In the genomic region with DNA sequence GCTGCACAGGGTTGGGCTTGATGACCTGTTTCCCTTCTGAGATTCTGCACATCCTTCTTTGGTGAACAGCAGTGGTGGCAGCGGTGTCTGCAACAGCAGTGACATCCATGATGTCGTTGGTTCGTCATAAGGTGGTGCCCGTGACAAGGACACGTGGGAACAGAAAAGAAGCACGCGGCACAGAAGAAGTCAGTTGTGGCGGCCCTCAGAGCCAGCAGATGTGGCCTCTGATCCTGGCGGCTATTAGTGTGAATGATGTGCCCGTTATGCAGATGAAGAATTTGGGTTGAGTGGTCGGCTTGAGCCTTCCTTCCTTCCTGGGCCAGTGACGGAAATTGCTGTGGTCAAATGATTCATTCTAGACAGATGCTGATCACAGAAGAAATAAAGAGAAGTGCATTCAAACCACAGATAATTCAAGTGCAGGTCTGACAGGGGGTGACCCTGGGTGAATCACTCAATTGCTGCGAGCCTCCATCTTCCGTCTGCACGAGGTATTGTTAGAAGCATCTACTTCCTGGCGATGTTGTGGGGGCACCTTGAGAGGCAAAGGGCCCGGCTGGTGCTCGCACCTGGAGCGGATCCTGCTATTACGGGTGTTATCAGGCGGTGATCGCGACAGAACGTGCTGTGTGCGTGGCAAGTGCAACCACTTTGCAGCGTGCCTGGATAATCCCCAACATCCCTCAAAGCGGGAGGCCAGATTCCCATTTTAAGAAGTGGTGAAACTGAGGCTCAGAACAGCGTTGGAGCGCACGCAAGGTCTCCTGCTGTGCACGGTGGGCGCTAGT, we compare ENCODE assay signal across 8 cellular contexts.
DNase-seq lines count a peak whose midpoint lies in the region; ATAC-seq and TF ChIP-seq lines count a peak whose summit lies in the region.

No MANE protein-coding gene starts in this region.

- H3K4me3 Mint-ChIP-seq in mesothelial cell of epicardium: no peak overlapping the region

- POLR2A ChIA-PET in RWPE1 (lab: Yijun Ruan, JAX; ENCODE audit: low non-redundant PET): no interaction called here

- no peaks in the 10 kb centered on the region for H3K9me3 Mint-ChIP-seq in mesothelial cell of epicardium

- H3K4me3 ChIP-seq in lower lobe of right lung: no peak overlapping the region
- H3K4me3 ChIP-seq in testis: no peak overlapping the region
- no peak overlapping the region for H3K4me3 ChIP-seq in tibial artery

- no peaks in the 10 kb centered on the region for H3K9me3 ChIP-seq in lower lobe of right lung
- H3K9me3 ChIP-seq in testis: no peaks in the 10 kb centered on the region
- peaks cover 0 to 1% (median 0%) of the 10 kb centered on the region in 3 donors for H3K9me3 ChIP-seq in tibial artery

- H3K4me1 Mint-ChIP-seq in mesothelial cell of epicardium: peaks cover 25% of the 10 kb centered on the region

- no peaks in the 10 kb centered on the region for H3K36me3 Mint-ChIP-seq in mesothelial cell of epicardium

- CTCF ChIA-PET in RWPE1 (lab: Yijun Ruan, JAX): interaction anchor here (0.6 kb wide), 1 partner anchor 188 kb away, joined by 3 read pairs; no protein-coding TSS in a partner anchor

- peaks cover 2% of the 10 kb centered on the region for H3K27me3 Mint-ChIP-seq in mesothelial cell of epicardium (ENCODE audit: low read depth)

- WGBS in testis, 2 donors: 84 to 87% methylated on average over 31 to 32 of the region's 32 CpGs

- ATAC-seq in lower lobe of right lung (peak; percentile 46 to 63), GM19395 (IDR thresholded peaks at IDR 0.05; ENCODE audit: unreplicated experiment) (no peak)

- H3K36me3 ChIP-seq in lower lobe of right lung (no peaks in the 10 kb centered on the region), testis (ENCODE audit: low read depth, missing control alignments) (no peaks in the 10 kb centered on the region), tibial artery (no peaks in the 10 kb centered on the region)

- peaks cover 29% of the 10 kb centered on the region for H3K4me1 ChIP-seq in lower lobe of right lung
- H3K4me1 ChIP-seq in testis: peaks cover 53% of the 10 kb centered on the region
- peaks cover 0 to 4% (median 0%) of the 10 kb centered on the region in 4 donors for H3K4me1 ChIP-seq in tibial artery

- no peak overlapping the region for H3K27ac Mint-ChIP-seq in mesothelial cell of epicardium

- no peak for TF ChIP-seq POLR2A in testis (IDR thresholded peaks at IDR 0.05)

- no peak for TF ChIP-seq CTCF in RWPE1 (conservative IDR thresholded peaks at IDR 0.05; ENCODE audit: low read depth)
- TF ChIP-seq CTCF in lower lobe of right lung (IDR thresholded peaks at IDR 0.05): no peak
- no peak for TF ChIP-seq CTCF in testis (IDR thresholded peaks at IDR 0.05)
- TF ChIP-seq CTCF in tibial artery (IDR thresholded peaks at IDR 0.05): no peak
- no peak for TF ChIP-seq CTCF in mesothelial cell of epicardium (IDR thresholded peaks at IDR 0.05; ENCODE audit: unreplicated experiment)

- intact Hi-C loops in lower lobe of right lung (cut with DNase I) (no loop called here), testis (cut with DNase I; ENCODE audit: low total_unique reads) (no loop called here), tibial artery (cut with DNase I; ENCODE audit: low total_unique reads) (no loop called here)

- DNase-seq in COLO829 (ENCODE audit: low spot score): peak; percentile 68
- DNase-seq in RWPE1 (ENCODE audit: low spot score): peak; percentile 88
- DNase-seq in activated effector memory CD4-positive, alpha-beta T cell treated with anti-CD3 and anti-CD28 coated beads, Interleukin-2, amount 50 U/mL, for 16 hours: peak; percentile 75
- peak; percentile 53 for DNase-seq in lower lobe of right lung
- peak; percentile 44 for DNase-seq in testis
- DNase-seq in tibial artery: no peak
- DNase-seq in mesothelial cell of epicardium (ENCODE audit: low spot score in 2 of 2, unreplicated experiment in 2 of 2): no peak

- H3K27ac ChIP-seq in RWPE1 (peak overlapping the region; percentile 98), lower lobe of right lung (peak overlapping the region; percentile 56), testis (no peak overlapping the region), tibial artery (no peak overlapping the region)

- H3K27me3 ChIP-seq in lower lobe of right lung (ENCODE audit: low read depth): peaks cover 3% of the 10 kb centered on the region
- no peaks in the 10 kb centered on the region for H3K27me3 ChIP-seq in testis
- H3K27me3 ChIP-seq in tibial artery: peaks cover 0 to 41% of the 10 kb centered on the region in 2 donors

Comparison
In these comparisons a context has a peak if more than half of its experiments do, and no peak if none do; other contexts are left out.
1. DNase-seq: peak in COLO829 (single experiment), RWPE1 (single experiment), activated effector memory CD4-positive, alpha-beta T cell treated with anti-CD3 and anti-CD28 coated beads, Interleukin-2, amount 50 U/mL, for 16 hours (single experiment), lower lobe of right lung (single experiment) and testis (single experiment); none in tibial artery (0 of 2) and mesothelial cell of epicardium (0 of 2).
2. H3K27ac ChIP-seq: peak in RWPE1 (single experiment) and lower lobe of right lung (single experiment); none in testis (0 of 2) and tibial artery (0 of 2).